ENCODE assay signal across 8 cellular contexts in the genomic region with DNA sequence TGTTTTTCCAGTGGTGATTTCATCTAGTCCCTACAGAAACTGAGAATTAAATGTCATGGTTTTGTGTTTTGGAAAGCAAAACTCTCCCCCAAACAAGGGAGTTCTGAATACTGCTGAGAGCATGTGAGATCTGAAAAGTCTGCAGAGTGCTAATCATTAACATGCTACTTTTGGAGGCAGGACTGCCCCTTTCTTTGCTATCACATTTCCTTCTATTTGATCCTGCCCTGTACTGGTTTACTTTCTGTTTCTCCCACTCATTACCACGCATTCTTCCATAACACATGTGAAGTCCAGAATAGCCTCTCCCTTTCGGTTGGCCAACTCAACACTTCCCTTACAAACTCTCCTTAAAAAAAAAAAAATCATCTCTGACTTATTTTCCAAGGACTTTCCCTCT.
DNase-seq lines count a peak whose midpoint lies in the region; ATAC-seq and TF ChIP-seq lines count a peak whose summit lies in the region.

No MANE protein-coding gene starts in this region.

- peak overlapping the region; percentile 4 for H3K4me3 Mint-ChIP-seq in mesothelial cell of epicardium

- no peaks in the 10 kb centered on the region for H3K27me3 ChIP-seq in ACC112 (ENCODE audit: insufficient read depth, low read length)
- no peaks in the 10 kb centered on the region for H3K27me3 ChIP-seq in breast epithelium

- no peak for TF ChIP-seq POLR2A in breast epithelium (IDR thresholded peaks at IDR 0.05)

- no peaks in the 10 kb centered on the region for H3K36me3 Mint-ChIP-seq in mesothelial cell of epicardium

- H2AFZ ChIP-seq in ACC112 (ENCODE audit: low read length, unreplicated experiment): no peak overlapping the region

- H3K4me3 ChIP-seq in ACC112 (ENCODE audit: low read depth, low read length) (peak overlapping the region; percentile 64), breast epithelium (peak overlapping the region in 2 of 3 donors; percentile 19 to 34)

- H3K4me1 ChIP-seq in ACC112 (ENCODE audit: control insufficient read depth, insufficient read depth, low read length, unreplicated experiment): peaks cover 83% of the 10 kb centered on the region
- H3K4me1 ChIP-seq in breast epithelium: peaks cover 15 to 34% of the 10 kb centered on the region in 2 donors

- H3K27me3 Mint-ChIP-seq in mesothelial cell of epicardium (ENCODE audit: low read depth): no peaks in the 10 kb centered on the region

- peak overlapping the region; percentile 96 for H3K27ac Mint-ChIP-seq in mesothelial cell of epicardium

- H3K36me3 ChIP-seq in ACC112 (ENCODE audit: insufficient read depth, low read length) (no peaks in the 10 kb centered on the region), breast epithelium (no peaks in the 10 kb centered on the region)

- TF ChIP-seq CTCF in breast epithelium (IDR thresholded peaks at IDR 0.05) (no peak), mesothelial cell of epicardium (IDR thresholded peaks at IDR 0.05; ENCODE audit: unreplicated experiment) (no peak)

- H3K4me1 Mint-ChIP-seq in mesothelial cell of epicardium: peaks cover 58% of the 10 kb centered on the region

- no peaks in the 10 kb centered on the region for H3K9me3 Mint-ChIP-seq in mesothelial cell of epicardium

- no peak for DNase-seq in breast epithelium (ENCODE audit: low spot score in 2 of 2)
- no peak for DNase-seq in mesothelial cell of epicardium (ENCODE audit: low spot score in 2 of 2, unreplicated experiment in 2 of 2)
- DNase-seq in stimulated activated CD4-positive, alpha-beta T cell treated with anti-CD3 and anti-CD28 coated beads, Interleukin-1b, Interleukin-23, amount 100 ng/mL, for 48 hours: no peak
- no peak for DNase-seq in activated gamma-delta T cell (lab: John Stamatoyannopoulos, UW)
- no peak for DNase-seq in NCI-H2081 (lab: John Stamatoyannopoulos, UW)

- no peaks in the 10 kb centered on the region for H3K9me3 ChIP-seq in breast epithelium

- peaks cover 70% of the 10 kb centered on the region for H3K79me2 ChIP-seq in ACC112 (ENCODE audit: control insufficient read depth, insufficient read depth, low read length, unreplicated experiment)

- ATAC-seq in GM19455 (IDR thresholded peaks at IDR 0.05; ENCODE audit: unreplicated experiment) (peak; percentile 64), HG03460 (IDR thresholded peaks at IDR 0.05; ENCODE audit: unreplicated experiment) (peak; percentile 85)

- H3K27ac ChIP-seq in ACC112 (ENCODE audit: low read depth, low read length) (peak overlapping the region; percentile 97), breast epithelium (peak overlapping the region; percentile 88 to 93)

- intact Hi-C loops in breast epithelium (cut with DNase I; ENCODE audit: low total_unique reads): no loop called here
